ENCODE assay signal across 25 cellular contexts in the genomic region with DNA sequence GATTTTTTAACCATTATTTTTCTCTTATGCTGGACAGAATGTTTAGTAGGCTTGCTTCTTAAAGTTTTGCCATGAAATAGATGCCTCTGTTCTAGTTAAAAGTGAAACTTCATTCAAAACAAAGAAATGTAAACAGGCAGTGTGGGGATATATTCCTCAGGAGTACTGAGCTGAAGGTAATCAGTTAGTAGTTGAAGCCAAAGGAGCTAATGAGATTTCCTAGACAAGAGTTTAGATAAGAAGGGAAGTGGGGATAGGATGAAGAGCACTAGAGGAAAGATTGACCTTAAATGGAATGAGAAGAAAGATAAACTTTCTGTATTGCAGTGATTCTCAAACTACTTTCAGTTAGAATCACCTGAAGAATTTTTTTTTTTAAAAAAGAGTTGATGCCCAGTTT. TPM values are rescaled to one million over a fixed set of nuclear protein-coding genes. Genes with fewer than 3 reads are reported as not detected.
DNase-seq lines count a peak whose midpoint lies in the region; ATAC-seq and FAIRE-seq lines count a peak whose summit lies in the region.
"Had no signal": no experiment of that assay in that cellular context is flagged by ENCODE, and none has a peak within 500 bp of the region (broad histone marks: within the 10 kb centered on the region; RNA-seq: fewer than 3 reads in every experiment).

No MANE protein-coding gene starts in this region.

- H3K27me3 ChIP-seq in CD4-positive, CD25-positive, alpha-beta regulatory T cell (ENCODE audit: control insufficient read depth, insufficient read depth, low read length), result no peaks in the 10 kb centered on the region
- H3K27me3 ChIP-seq: adrenal gland, pancreas, right lobe of liver, vagina had no signal

- H3K27ac ChIP-seq in CD4-positive, CD25-positive, alpha-beta regulatory T cell (ENCODE audit: insufficient read depth, low read length, poor library complexity, severe bottlenecking), result no peak overlapping the region
- H3K27ac ChIP-seq: adrenal gland, pancreas, right lobe of liver, vagina had no signal

- H3K36me3 Mint-ChIP-seq in activated CD4-positive, alpha-beta T cell treated with anti-CD3 and anti-CD28 coated beads for 36 hours (ENCODE audit: low read depth), result peaks cover 38% of the 10 kb centered on the region
- H3K36me3 Mint-ChIP-seq in CD4-positive, CD25-positive, alpha-beta regulatory T cell, result peaks cover 20% of the 10 kb centered on the region
- no peaks in the 10 kb centered on the region for H3K36me3 Mint-ChIP-seq in immature natural killer cell

- no peaks in the 10 kb centered on the region for H3K27me3 Mint-ChIP-seq in activated CD4-positive, alpha-beta T cell treated with anti-CD3 and anti-CD28 coated beads for 36 hours
- H3K27me3 Mint-ChIP-seq in CD4-positive, CD25-positive, alpha-beta regulatory T cell, result no peaks in the 10 kb centered on the region
- H3K27me3 Mint-ChIP-seq in immature natural killer cell (ENCODE audit: low read depth in 3 of 3), result peaks cover 0 to 2% (median 1%) of the 10 kb centered on the region in 3 donors

- H3K4me1 Mint-ChIP-seq in activated CD4-positive, alpha-beta T cell treated with anti-CD3 and anti-CD28 coated beads for 36 hours, result peaks cover 90% of the 10 kb centered on the region
- H3K4me1 Mint-ChIP-seq in CD4-positive, CD25-positive, alpha-beta regulatory T cell, result peaks cover 67 to 93% (median 79%) of the 10 kb centered on the region in 4 donors
- peaks cover 82 to 100% of the 10 kb centered on the region in 2 donors for H3K4me1 Mint-ChIP-seq in immature natural killer cell

- peak overlapping the region; percentile 73 for H3K27ac Mint-ChIP-seq in activated CD4-positive, alpha-beta T cell treated with anti-CD3 and anti-CD28 coated beads for 36 hours
- peak overlapping the region in 2 of 3 donors; percentile 17 to 67 for H3K27ac Mint-ChIP-seq in CD4-positive, CD25-positive, alpha-beta regulatory T cell
- peak overlapping the region; percentile 12 to 69 (median 28) for H3K27ac Mint-ChIP-seq in immature natural killer cell

- H3K9me3 ChIP-seq in CD4-positive, CD25-positive, alpha-beta regulatory T cell (ENCODE audit: control insufficient read depth in 2 of 2, low read length in 2 of 2), result no peaks in the 10 kb centered on the region
- H3K9me3 ChIP-seq: adrenal gland, pancreas, right lobe of liver, vagina had no signal

- peak overlapping the region; percentile 58 for H3K4me3 ChIP-seq in CD4-positive, CD25-positive, alpha-beta regulatory T cell (ENCODE audit: low read depth, low read length)
- H3K4me3 ChIP-seq: adrenal gland, pancreas, right lobe of liver, vagina had no signal

- POLR2A ChIA-PET in activated CD4-positive, alpha-beta T cell treated with anti-CD3 and anti-CD28 coated beads for 36 hours (lab: Charles Lee), result no interaction called here

- no peak for DNase-seq in activated CD4-positive, alpha-beta T cell treated with anti-CD3 and anti-CD28 coated beads for 36 hours
- DNase-seq in activated CD4-positive, alpha-beta T cell treated with anti-CD3 and anti-CD28 coated beads, Interleukin-2, amount 50 U/mL, for 1 hour, result no peak
- no peak for DNase-seq in CD4-positive, CD25-positive, alpha-beta regulatory T cell
- DNase-seq in immature natural killer cell (no peak), Ammon's horn (ENCODE audit: low spot score) (no peak), NCI-H2171 treated with DMSO at 0.1 percent for 48 hours (lab: John Stamatoyannopoulos, UW) (no peak)
- DNase-seq: 8988T; activated CD4-positive, alpha-beta T cell treated with anti-CD3 and anti-CD28 coated beads for 4 hours; adrenal gland; AML-193; Calu3; effector CD4-positive, alpha-beta T cell; kidney glomerular epithelial cell; mammary epithelial cell; NCI-H1092 treated with DMSO at 0.1 percent for 48 hours; NCI-H2081; NCI-H510A; pancreas; right lobe of liver; stimulated activated CD8-positive, alpha-beta memory T cell treated with anti-CD3 and anti-CD28 coated beads, Interleukin-4, amount 100 ng/mL, for 48 hours had no signal

- H3K36me3 ChIP-seq in CD4-positive, CD25-positive, alpha-beta regulatory T cell (ENCODE audit: control insufficient read depth, insufficient read depth, low read length), result peaks cover 19% of the 10 kb centered on the region
- H3K36me3 ChIP-seq: pancreas, vagina had no signal

- no peak for ATAC-seq in activated CD4-positive, alpha-beta T cell treated with anti-CD3 and anti-CD28 coated beads for 36 hours
- ATAC-seq in CD4-positive, CD25-positive, alpha-beta regulatory T cell (ENCODE audit: low read depth in 2 of 2), result no peak
- no peak for ATAC-seq in HG03095 (IDR thresholded peaks at IDR 0.05; ENCODE audit: unreplicated experiment)
- ATAC-seq: pancreas, right lobe of liver, SK-N-SH treated with all-trans-retinoic acid at 6 μM for 48 hours had no signal

- intact Hi-C loops in activated CD4-positive, alpha-beta T cell treated with anti-CD3 and anti-CD28 coated beads for 36 hours (cut with DNase I, micrococcal nuclease), result no loop called here

- CTCF ChIA-PET in activated CD4-positive, alpha-beta T cell treated with anti-CD3 and anti-CD28 coated beads for 36 hours (lab: Charles Lee), result interaction anchor here (1.2 to 1.8 kb wide), 2 partner anchors 24 to 52 kb away, joined by 3 to 9 read pairs; a partner anchor contains a TSS

- no peak overlapping the region for H3K4me3 Mint-ChIP-seq in activated CD4-positive, alpha-beta T cell treated with anti-CD3 and anti-CD28 coated beads for 36 hours
- peak overlapping the region; percentile 19 to 83 (median 42) for H3K4me3 Mint-ChIP-seq in CD4-positive, CD25-positive, alpha-beta regulatory T cell
- peak overlapping the region; percentile 2 to 57 (median 7) for H3K4me3 Mint-ChIP-seq in immature natural killer cell

- FAIRE-seq in TTC549 (lab: Jason Lieb, UNC), result peak; percentile 15
- FAIRE-seq: GM18507, pancreas had no signal

- peaks cover 65% of the 10 kb centered on the region for H3K4me1 ChIP-seq in CD4-positive, CD25-positive, alpha-beta regulatory T cell (ENCODE audit: control insufficient read depth, insufficient read depth, low read length, poor library complexity, severe bottlenecking)

- H3K9me3 Mint-ChIP-seq in activated CD4-positive, alpha-beta T cell treated with anti-CD3 and anti-CD28 coated beads for 36 hours (ENCODE audit: low read depth), result no peaks in the 10 kb centered on the region
- H3K9me3 Mint-ChIP-seq in CD4-positive, CD25-positive, alpha-beta regulatory T cell, result no peaks in the 10 kb centered on the region
- no peaks in the 10 kb centered on the region for H3K9me3 Mint-ChIP-seq in immature natural killer cell

RNA-seq across cellular contexts. Expression of a gene that starts 23.9 kb away (rescaled TPM):
- total RNA-seq in activated CD4-positive, alpha-beta T cell treated with anti-CD3 and anti-CD28 coated beads for 36 hours, result 100 to 1,000 TPM; 233 to 351 TPM
- total RNA-seq in CD4-positive, CD25-positive, alpha-beta regulatory T cell, result 371 TPM
- polyA plus RNA-seq in CD4-positive, CD25-positive, alpha-beta regulatory T cell, result 10 to 100 TPM; 24.7 to 37.6 (median 34.1) TPM
- polyA plus RNA-seq in immature natural killer cell, result 100 to 1,000 TPM in 1 of 3 donors, 10 to 100 TPM in 1, 1 to 10 TPM in 1; 7.9 to 109 (median 21.6) TPM
